Comparison of ENCODE assay signal across 10 cellular contexts in genomic region chr1:225446298-225446941, GRCh38. TPM values are rescaled to one million over a fixed set of nuclear protein-coding genes. Genes with fewer than 3 reads are reported as not detected.
DNase-seq lines count a peak whose midpoint lies in the region; ATAC-seq and TF ChIP-seq lines count a peak whose summit lies in the region.
"Had no signal": no experiment of that assay in that cellular context is flagged by ENCODE, and none has a peak within 500 bp of the region (broad histone marks: within the 10 kb centered on the region; RNA-seq: fewer than 3 reads in every experiment).

No MANE protein-coding gene starts in this region.

- peaks cover 0 to 4% (median 2%) of the 10 kb centered on the region in 7 donors for H3K9me3 Mint-ChIP-seq in CD14-positive monocyte
- H3K9me3 Mint-ChIP-seq in dendritic cell treated with granulocyte-macrophage colony-stimulating factor and Interleukin-4, amounts not matched to agents 40 ng/mL and 50 ng/mL, for 4 days = no peaks in the 10 kb centered on the region

- no peak overlapping the region for H3K4me3 ChIP-seq in prostate gland
- H3K4me3 ChIP-seq: SJSA1 had no signal

- intact Hi-C loops in CD14-positive monocyte (cut with micrococcal nuclease) (no loop called here), prostate gland (cut with DNase I) (loop anchor here (10.0 kb wide), 1 partner anchor 942 kb away; no protein-coding TSS in a partner anchor)
- intact Hi-C loops in dendritic cell treated with granulocyte-macrophage colony-stimulating factor and Interleukin-4, amounts not matched to agents 40 ng/mL and 50 ng/mL, for 4 days (cut with micrococcal nuclease) = no loop called here

- H3K27me3 Mint-ChIP-seq in CD14-positive monocyte (ENCODE audit: low read depth in 3 of 3) = peaks cover 0 to 6% (median 0%) of the 10 kb centered on the region in 3 donors
- no peaks in the 10 kb centered on the region for H3K27me3 Mint-ChIP-seq in dendritic cell treated with granulocyte-macrophage colony-stimulating factor and Interleukin-4, amounts not matched to agents 40 ng/mL and 50 ng/mL, for 4 days

- no peak for DNase-seq in CD14-positive monocyte (ENCODE audit: low spot score)
- peak in 2 of 3 experiments; percentile 52 to 79 for DNase-seq in NCI-H1417 (lab: John Stamatoyannopoulos, UW)
- DNase-seq in prostate gland (ENCODE audit: low spot score) = no peak
- no peak for DNase-seq in occipital lobe (lab: John Stamatoyannopoulos, UW)
- DNase-seq in activated gamma-delta T cell treated with Interleukin-2 at 50 U/mL for 16 hours = no peak
- DNase-seq: NCI-H1048 had no signal

- WGBS in prostate gland = 63% methylated on average over 9 of the region's 9 CpGs

- H3K4me1 Mint-ChIP-seq in CD14-positive monocyte = peaks cover 87% of the 10 kb centered on the region
- H3K4me1 Mint-ChIP-seq in dendritic cell treated with granulocyte-macrophage colony-stimulating factor and Interleukin-4, amounts not matched to agents 40 ng/mL and 50 ng/mL, for 4 days (ENCODE audit: low read depth) = peaks cover 89% of the 10 kb centered on the region

- peak overlapping the region in 6 of 7 donors; percentile 11 to 97 (median 54) for H3K27ac Mint-ChIP-seq in CD14-positive monocyte
- peak overlapping the region; percentile 34 for H3K27ac Mint-ChIP-seq in dendritic cell treated with granulocyte-macrophage colony-stimulating factor and Interleukin-4, amounts not matched to agents 40 ng/mL and 50 ng/mL, for 4 days

- H3K36me3 Mint-ChIP-seq in CD14-positive monocyte = no peaks in the 10 kb centered on the region
- H3K36me3 Mint-ChIP-seq in dendritic cell treated with granulocyte-macrophage colony-stimulating factor and Interleukin-4, amounts not matched to agents 40 ng/mL and 50 ng/mL, for 4 days (ENCODE audit: low read depth) = no peaks in the 10 kb centered on the region

- no peaks in the 10 kb centered on the region for H3K27me3 ChIP-seq in prostate gland (replicated peaks; ENCODE audit: insufficient read depth)
- H3K27me3 ChIP-seq: SJSA1 had no signal

- no peak for TF ChIP-seq POLR2A in prostate gland (IDR thresholded peaks at IDR 0.05)

- H3K9me3 ChIP-seq in prostate gland = no peaks in the 10 kb centered on the region
- H3K9me3 ChIP-seq: SJSA1 had no signal

- no peaks in the 10 kb centered on the region for H3K36me3 ChIP-seq in prostate gland
- H3K36me3 ChIP-seq: SJSA1 had no signal

- ATAC-seq in activated CD4-positive, CD25-positive, alpha-beta regulatory T cell treated with anti-CD3 and anti-CD28 coated beads, Interleukin-2, amount 50 U/mL, for 24 hours = no peak
- no peak for ATAC-seq in HG02973 (IDR thresholded peaks at IDR 0.05; ENCODE audit: unreplicated experiment)

- H3K27ac ChIP-seq in prostate gland = peak overlapping the region; percentile 68 to 70
- H3K27ac ChIP-seq: SJSA1 had no signal

- H3K4me3 Mint-ChIP-seq in CD14-positive monocyte = no peak overlapping the region
- no peak overlapping the region for H3K4me3 Mint-ChIP-seq in dendritic cell treated with granulocyte-macrophage colony-stimulating factor and Interleukin-4, amounts not matched to agents 40 ng/mL and 50 ng/mL, for 4 days

- no peak for TF ChIP-seq CTCF in CD14-positive monocyte (IDR thresholded peaks at IDR 0.05)
- TF ChIP-seq CTCF in prostate gland (IDR thresholded peaks at IDR 0.05) = no peak

- peaks cover 2% of the 10 kb centered on the region for H3K4me1 ChIP-seq in prostate gland (replicated peaks)

RNA-seq across cellular contexts. Expression of gene LBR, which starts 18.6 kb away (rescaled TPM):
- polyA plus RNA-seq in CD14-positive monocyte = 100 to 1,000 TPM; 100 to 125 TPM
- total RNA-seq in prostate gland (10 to 100 TPM; 28.7 to 36.4 TPM), occipital lobe (71.6 TPM)

Comparison
In these comparisons a context has a peak if more than half of its experiments do, and no peak if none do; other contexts are left out.
1. DNase-seq: peak in NCI-H1417 (2 of 3); none in CD14-positive monocyte (single experiment), prostate gland (single experiment), occipital lobe (single experiment) and activated gamma-delta T cell treated with Interleukin-2 at 50 U/mL for 16 hours (single experiment).